ENCODE assay signal across 1 cellular context in the genomic region with DNA sequence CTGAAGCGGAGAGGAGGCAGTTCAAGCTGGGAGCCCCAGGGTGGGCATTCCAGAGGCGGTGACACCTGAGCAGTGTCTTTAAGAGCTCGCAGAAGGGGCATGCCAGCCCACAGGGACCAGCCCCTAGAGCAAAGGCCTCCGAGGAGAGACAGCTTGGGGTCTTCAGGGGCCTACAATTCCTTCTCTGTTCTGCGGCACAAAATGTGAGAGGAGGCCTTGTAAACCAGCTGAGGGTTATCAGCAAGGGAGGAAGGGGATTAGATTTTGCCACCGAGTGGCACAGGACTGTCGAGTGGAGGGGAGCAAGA.
TF ChIP-seq lines count a peak whose summit lies in the region.

No MANE protein-coding gene starts in this region.

TF ChIP-seq in H1, 55 proteins besides CTCF, POLR2A, EP300 and RAD21:
- TF ChIP-seq TEAD4 (IDR thresholded peaks at IDR 0.05; ENCODE audit: low read depth, low read length) (0 out of 2 replicates have a peak, but pooled peaks have one; percentile 14), JUN (IDR thresholded peaks at IDR 0.05; ENCODE audit: low read depth, low read length) (no peak), TCF12 (IDR thresholded peaks at IDR 0.05; ENCODE audit: low read depth, low read length) (0 out of 2 replicates have a peak, but pooled peaks have one; percentile 1), TAF1 (IDR thresholded peaks at IDR 0.05; ENCODE audit: low read depth, low read length) (0 out of 2 replicates have a peak, but pooled peaks have one; percentile 56), TAF7 (optimal IDR thresholded peaks at IDR 0.05; ENCODE audit: borderline replicate concordance, low read depth, low read length) (no peak), POLR2AphosphoS5 (IDR thresholded peaks at IDR 0.05; ENCODE audit: low read depth, low read length) (no peak), SIX5 (IDR thresholded peaks at IDR 0.05; ENCODE audit: low read depth, low read length) (no peak)
